ENCODE assay signal across 21 cellular contexts in the genomic region with DNA sequence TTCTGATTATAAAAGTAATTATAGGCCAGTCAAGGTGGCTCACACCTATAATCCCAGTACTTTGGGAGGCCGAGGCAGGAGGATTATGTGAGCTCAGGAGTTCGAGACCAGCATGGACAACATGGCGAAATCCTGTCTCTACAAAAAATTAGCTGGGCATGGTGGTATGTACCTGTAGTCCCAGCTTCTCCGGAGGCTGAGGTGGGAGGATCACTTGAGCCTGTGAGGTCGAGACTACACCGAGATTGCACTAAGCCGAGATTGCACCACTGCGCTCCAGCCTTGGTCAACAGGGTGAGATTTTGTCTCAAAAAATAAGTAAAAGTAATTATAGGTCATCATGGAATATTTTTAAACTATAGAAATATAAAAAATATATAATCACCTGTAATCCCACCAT. TPM values are rescaled to one million over a fixed set of nuclear protein-coding genes. Genes with fewer than 3 reads are reported as not detected.
DNase-seq lines count a peak whose midpoint lies in the region; ATAC-seq, FAIRE-seq and TF ChIP-seq lines count a peak whose summit lies in the region.
"Had no signal": no experiment of that assay in that cellular context is flagged by ENCODE, and none has a peak within 500 bp of the region (broad histone marks: within the 10 kb centered on the region; RNA-seq: fewer than 3 reads in every experiment).

No MANE protein-coding gene starts in this region.

- H4K91ac ChIP-seq in mesenchymal stem cell (ENCODE audit: low read length): no peak overlapping the region

- WGBS in mesenchymal stem cell: 92% methylated on average over 6 of the region's 8 CpGs
- WGBS in lower leg skin, 2 donors: 94 to 96% methylated on average over 8 of the region's 8 CpGs

- no peak overlapping the region for H3K9ac ChIP-seq in mesenchymal stem cell (ENCODE audit: low read length)
- H3K9ac ChIP-seq: SK-N-SH had no signal

- H3K27ac ChIP-seq in mesenchymal stem cell (ENCODE audit: low read length, poor library complexity, severe bottlenecking) (peak overlapping the region; percentile 65), upper lobe of right lung (no peak overlapping the region)
- H3K27ac ChIP-seq: gastroesophageal sphincter, PC-9 had no signal

- FAIRE-seq in frontal cortex (lab: Jason Lieb, UNC): no peak
- FAIRE-seq: HepG2 had no signal

- H3K9me3 ChIP-seq in mesenchymal stem cell (ENCODE audit: control insufficient read depth, low read length): no peaks in the 10 kb centered on the region
- no peaks in the 10 kb centered on the region for H3K9me3 ChIP-seq in upper lobe of right lung
- H3K9me3 ChIP-seq: gastroesophageal sphincter, mucosa of descending colon, SK-N-SH had no signal

- peaks cover 6% of the 10 kb centered on the region for H3K79me1 ChIP-seq in mesenchymal stem cell (replicated peaks; ENCODE audit: low read length, poor library complexity, severe bottlenecking)

- H2BK120ac ChIP-seq in mesenchymal stem cell (ENCODE audit: low read depth, low read length): no peak overlapping the region

- H3K14ac ChIP-seq in mesenchymal stem cell (ENCODE audit: low read length in 2 of 2): no peak overlapping the region

- no peaks in the 10 kb centered on the region for H3K9me3 Mint-ChIP-seq in activated naive CD8-positive, alpha-beta T cell treated with anti-CD3 and anti-CD28 coated beads for 36 hours
- H3K9me3 Mint-ChIP-seq in activated naive CD8-positive, alpha-beta T cell treated with anti-CD3 and anti-CD28 coated beads, Interleukin-2, amount 50 U/mL, for 24 hours: no peaks in the 10 kb centered on the region
- no peaks in the 10 kb centered on the region for H3K9me3 Mint-ChIP-seq in activated CD4-positive, alpha-beta memory T cell treated with anti-CD3 and anti-CD28 coated beads, Interleukin-2, amount 10 ng/mL, durations not matched to agents 7 days and 5 days

- H3K23ac ChIP-seq in mesenchymal stem cell (ENCODE audit: low read length in 2 of 2): no peak overlapping the region

- no peak overlapping the region for H2AFZ ChIP-seq in mesenchymal stem cell (ENCODE audit: low read depth, low read length)
- H2AFZ ChIP-seq: GM23338, PC-9 had no signal

- H3K36me3 ChIP-seq in mesenchymal stem cell (ENCODE audit: control insufficient read depth in 1 of 2, insufficient read depth in 2 of 2, low read depth in 1 of 2, low read length in 2 of 2) (peaks cover 0 to under 1% of the 10 kb centered on the region in 2 experiments), upper lobe of right lung (peaks cover 5% of the 10 kb centered on the region)

- H3K36me3 Mint-ChIP-seq in activated naive CD8-positive, alpha-beta T cell treated with anti-CD3 and anti-CD28 coated beads for 36 hours: peaks cover 9% of the 10 kb centered on the region
- no peaks in the 10 kb centered on the region for H3K36me3 Mint-ChIP-seq in activated naive CD8-positive, alpha-beta T cell treated with anti-CD3 and anti-CD28 coated beads, Interleukin-2, amount 50 U/mL, for 24 hours (ENCODE audit: low read depth)
- H3K36me3 Mint-ChIP-seq in activated CD4-positive, alpha-beta memory T cell treated with anti-CD3 and anti-CD28 coated beads, Interleukin-2, amount 10 ng/mL, durations not matched to agents 7 days and 5 days (ENCODE audit: low read depth): peaks cover 49% of the 10 kb centered on the region
- H3K36me3 Mint-ChIP-seq: brain had no signal

- no peak overlapping the region for H3K4me2 ChIP-seq in mesenchymal stem cell (ENCODE audit: low read length, poor library complexity, severe bottlenecking)
- H3K4me2 ChIP-seq: GM23338, PC-9, SK-N-SH had no signal

- no peak for DNase-seq in activated naive CD8-positive, alpha-beta T cell treated with anti-CD3 and anti-CD28 coated beads for 36 hours
- DNase-seq in activated naive CD8-positive, alpha-beta T cell treated with anti-CD3 and anti-CD28 coated beads, Interleukin-2, amount 50 U/mL, for 24 hours: no peak
- no peak for DNase-seq in activated CD4-positive, alpha-beta memory T cell treated with anti-CD3 and anti-CD28 coated beads, Interleukin-2, amount 10 ng/mL, durations not matched to agents 7 days and 5 days
- DNase-seq in mesenchymal stem cell (no peak), upper lobe of right lung (peak; percentile 25), frontal cortex (ENCODE audit: low spot score in 2 of 2) (no peak), lower leg skin (ENCODE audit: low spot score in 2 of 2) (no peak), omental fat pad (ENCODE audit: low spot score) (no peak)
- DNase-seq: Calu3, dermis blood vessel endothelial cell, NCI-H187 treated with DMSO at 0.1 percent for 48 hours, NCI-H510A treated with DMSO at 0.1 percent for 48 hours, occipital lobe, PC-9, SK-N-SH, substantia nigra had no signal

- H3K4me1 ChIP-seq in mesenchymal stem cell (ENCODE audit: control insufficient read depth, insufficient read depth, low read depth, low read length): peaks cover 37% of the 10 kb centered on the region
- H3K4me1 ChIP-seq in upper lobe of right lung: peaks cover 30% of the 10 kb centered on the region

- H4K8ac ChIP-seq in mesenchymal stem cell (ENCODE audit: low read length): no peak overlapping the region

- H2BK5ac ChIP-seq in mesenchymal stem cell (ENCODE audit: low read depth, low read length, poor library complexity, severe bottlenecking): no peak overlapping the region

- no peak overlapping the region for H2BK15ac ChIP-seq in mesenchymal stem cell (ENCODE audit: low read depth, poor library complexity, severe bottlenecking)

- ATAC-seq in activated naive CD8-positive, alpha-beta T cell treated with anti-CD3 and anti-CD28 coated beads, Interleukin-2, amount 50 U/mL, for 24 hours: no peak
- ATAC-seq in upper lobe of right lung (no peak), omental fat pad (ENCODE audit: low FRiP score) (no peak)
- ATAC-seq: gastroesophageal sphincter, GM23338, HepG2 had no signal

- peaks cover 62% of the 10 kb centered on the region for H3K4me1 Mint-ChIP-seq in activated naive CD8-positive, alpha-beta T cell treated with anti-CD3 and anti-CD28 coated beads for 36 hours
- H3K4me1 Mint-ChIP-seq in activated naive CD8-positive, alpha-beta T cell treated with anti-CD3 and anti-CD28 coated beads, Interleukin-2, amount 50 U/mL, for 24 hours: peaks cover 72% of the 10 kb centered on the region
- peaks cover 91% of the 10 kb centered on the region for H3K4me1 Mint-ChIP-seq in activated CD4-positive, alpha-beta memory T cell treated with anti-CD3 and anti-CD28 coated beads, Interleukin-2, amount 10 ng/mL, durations not matched to agents 7 days and 5 days

- intact Hi-C loops in upper lobe of right lung (cut with DNase I): no loop called here
- intact Hi-C loops in lower leg skin (cut with DNase I; ENCODE audit: low total_unique reads): no loop called here

- no peak overlapping the region for H3K4ac ChIP-seq in mesenchymal stem cell (ENCODE audit: low read depth in 1 of 2, low read length in 2 of 2)

- peak overlapping the region; percentile 46 for H3K27ac Mint-ChIP-seq in activated naive CD8-positive, alpha-beta T cell treated with anti-CD3 and anti-CD28 coated beads for 36 hours
- no peak overlapping the region for H3K27ac Mint-ChIP-seq in activated naive CD8-positive, alpha-beta T cell treated with anti-CD3 and anti-CD28 coated beads, Interleukin-2, amount 50 U/mL, for 24 hours
- H3K27ac Mint-ChIP-seq in activated CD4-positive, alpha-beta memory T cell treated with anti-CD3 and anti-CD28 coated beads, Interleukin-2, amount 10 ng/mL, durations not matched to agents 7 days and 5 days: peak overlapping the region; percentile 89
- H3K27ac Mint-ChIP-seq: brain, GM23338 had no signal

- H3K27me3 ChIP-seq in mesenchymal stem cell (ENCODE audit: control insufficient read depth in 1 of 2, insufficient read depth in 1 of 2, low read length in 2 of 2) (no peaks in the 10 kb centered on the region), upper lobe of right lung (no peaks in the 10 kb centered on the region)
- H3K27me3 ChIP-seq: gastroesophageal sphincter had no signal

- H3K27me3 Mint-ChIP-seq in activated naive CD8-positive, alpha-beta T cell treated with anti-CD3 and anti-CD28 coated beads for 36 hours: no peaks in the 10 kb centered on the region
- no peaks in the 10 kb centered on the region for H3K27me3 Mint-ChIP-seq in activated naive CD8-positive, alpha-beta T cell treated with anti-CD3 and anti-CD28 coated beads, Interleukin-2, amount 50 U/mL, for 24 hours
- no peaks in the 10 kb centered on the region for H3K27me3 Mint-ChIP-seq in activated CD4-positive, alpha-beta memory T cell treated with anti-CD3 and anti-CD28 coated beads, Interleukin-2, amount 10 ng/mL, durations not matched to agents 7 days and 5 days

- no peak overlapping the region for H2AK5ac ChIP-seq in mesenchymal stem cell (ENCODE audit: low read length, severe bottlenecking)

- H3K18ac ChIP-seq in mesenchymal stem cell (ENCODE audit: low read depth in 1 of 2, low read length in 2 of 2): no peak overlapping the region

- no peak for TF ChIP-seq POLR2A in lower leg skin (IDR thresholded peaks at IDR 0.05)

- no peak overlapping the region for H3K4me3 Mint-ChIP-seq in activated naive CD8-positive, alpha-beta T cell treated with anti-CD3 and anti-CD28 coated beads for 36 hours
- H3K4me3 Mint-ChIP-seq in activated naive CD8-positive, alpha-beta T cell treated with anti-CD3 and anti-CD28 coated beads, Interleukin-2, amount 50 U/mL, for 24 hours: no peak overlapping the region
- H3K4me3 Mint-ChIP-seq in activated CD4-positive, alpha-beta memory T cell treated with anti-CD3 and anti-CD28 coated beads, Interleukin-2, amount 10 ng/mL, durations not matched to agents 7 days and 5 days: peak overlapping the region; percentile 19
- H3K4me3 Mint-ChIP-seq: brain, GM23338 had no signal

- CTCF ChIA-PET in activated CD4-positive, alpha-beta memory T cell treated with anti-CD3 and anti-CD28 coated beads, Interleukin-2, amount 10 ng/mL, durations not matched to agents 7 days and 5 days (lab: Charles Lee): interaction anchor here (1.1 to 5.7 kb wide), 8 partner anchors 15 to 85 kb away, joined by 3 to 48 read pairs (median 12); partner anchors contain the start of gene IRF1

- no peak overlapping the region for H3K4me3 ChIP-seq in mesenchymal stem cell (ENCODE audit: insufficient read depth in 1 of 2, low read depth in 1 of 2, low read length in 2 of 2)
- H3K4me3 ChIP-seq in upper lobe of right lung: no peak overlapping the region
- H3K4me3 ChIP-seq in lower leg skin (ENCODE audit: low read depth, poor library complexity, severe bottlenecking): no peak overlapping the region
- H3K4me3 ChIP-seq: gastroesophageal sphincter, GM23338, mucosa of descending colon, PC-9 had no signal

- no peak overlapping the region for H2BK12ac ChIP-seq in mesenchymal stem cell (ENCODE audit: low read length in 2 of 2)

- POLR2A ChIA-PET in activated CD4-positive, alpha-beta memory T cell treated with anti-CD3 and anti-CD28 coated beads, Interleukin-2, amount 10 ng/mL, durations not matched to agents 7 days and 5 days (lab: Charles Lee): interaction anchor here (1.1 to 33.4 kb wide), 6 partner anchors 15 to 61 kb away, joined by 5 to 1155 read pairs (median 298); partner anchors contain the start of gene IRF1

- TF ChIP-seq CTCF in upper lobe of right lung (IDR thresholded peaks at IDR 0.05): no peak
- no peak for TF ChIP-seq CTCF in lower leg skin (IDR thresholded peaks at IDR 0.05)
- TF ChIP-seq CTCF in omental fat pad (IDR thresholded peaks at IDR 0.05): no peak

RNA-seq across cellular contexts. Expression of gene IRF1, which starts 18.1 kb away (rescaled TPM):
- 100 to 1,000 TPM; 228 to 232 TPM for total RNA-seq in activated naive CD8-positive, alpha-beta T cell treated with anti-CD3 and anti-CD28 coated beads for 36 hours
- 100 to 1,000 TPM; 231 to 239 TPM for total RNA-seq in activated CD4-positive, alpha-beta memory T cell treated with anti-CD3 and anti-CD28 coated beads, Interleukin-2, amount 10 ng/mL, durations not matched to agents 7 days and 5 days
- 33.6 TPM for polyA plus RNA-seq in mesenchymal stem cell (2013, experiment 1 of 2)
- 35.8 TPM for polyA plus RNA-seq in mesenchymal stem cell (2013, experiment 2 of 2)
- total RNA-seq in upper lobe of right lung (59.5 TPM), frontal cortex (1.2 TPM), lower leg skin (10 to 100 TPM in 3 of 4 donors, 1 to 10 TPM in 1; 9.6 to 15.0 (median 14.5) TPM), omental fat pad (100 to 1,000 TPM in 3 of 4 donors, 10 to 100 TPM in 1; 23.5 to 172 (median 133) TPM)
